In the genomic region with DNA sequence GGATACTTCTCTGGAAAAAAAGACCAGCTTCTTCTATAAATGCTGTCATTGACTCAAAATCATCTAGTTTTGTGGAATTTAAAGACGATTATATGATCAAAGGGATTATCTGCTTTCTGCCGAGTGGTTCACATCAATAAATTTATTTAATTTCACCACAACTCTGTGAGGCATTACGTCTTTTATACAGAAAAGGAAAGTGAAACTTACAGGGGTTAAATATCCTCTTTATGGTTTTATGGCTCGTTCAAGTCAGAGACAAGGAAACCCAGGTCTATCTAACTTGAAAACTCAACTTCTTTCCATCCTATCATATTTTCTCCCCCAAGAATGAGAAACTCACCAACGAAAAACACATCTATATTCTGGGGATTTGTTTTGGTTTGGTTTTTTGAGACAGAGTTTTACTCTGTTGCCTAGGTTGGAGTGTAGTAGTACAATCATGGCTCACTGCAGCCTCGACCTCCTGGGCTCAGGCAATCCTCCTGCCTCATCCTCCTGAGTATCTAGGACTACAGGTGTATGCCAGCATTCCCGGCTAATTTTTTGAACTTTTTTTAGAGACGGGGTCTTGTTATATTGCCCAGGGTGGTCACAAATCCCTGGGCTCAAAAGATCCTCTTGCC, we compare ENCODE assay signal across 8 cellular contexts.
DNase-seq lines count a peak whose midpoint lies in the region; ATAC-seq and TF ChIP-seq lines count a peak whose summit lies in the region.

No MANE protein-coding gene starts in this region.

- no peaks in the 10 kb centered on the region for H3K79me2 ChIP-seq in MM.1S (ENCODE audit: low read length)

- TF ChIP-seq POLR2A in esophagus squamous epithelium (IDR thresholded peaks at IDR 0.05) (no peak), transverse colon (IDR thresholded peaks at IDR 0.05) (no peak)

- 50% methylated on average over 8 of the region's 8 CpGs for WGBS in esophagus squamous epithelium, 2 donors
- 13 to 24% methylated on average over 6 to 8 of the region's 8 CpGs for WGBS in transverse colon (ENCODE audit: low coverage in 1 of 2), 2 donors

- peak; percentile 71 for DNase-seq in MM.1S
- no peak for DNase-seq in esophagus squamous epithelium (lab: John Stamatoyannopoulos, UW)
- DNase-seq in transverse colon, result no peak
- DNase-seq in H7, result no peak
- DNase-seq in stimulated activated CD4-positive, alpha-beta T cell treated with anti-CD3 and anti-CD28 coated beads, Interleukin-2, amount 100 ng/mL, for 48 hours, result no peak
- DNase-seq in OCI-M2 (lab: John Stamatoyannopoulos, UW; ENCODE audit: unreplicated experiment), result no peak

- H3K4me2 ChIP-seq in MM.1S (ENCODE audit: low read depth, low read length), result peak overlapping the region; percentile 67

- H3K9me3 ChIP-seq in MM.1S (replicated peaks; ENCODE audit: insufficient read depth, low read length), result no peaks in the 10 kb centered on the region
- H3K9me3 ChIP-seq in esophagus squamous epithelium, result no peaks in the 10 kb centered on the region
- H3K9me3 ChIP-seq in transverse colon, result no peaks in the 10 kb centered on the region

- peak overlapping the region; percentile 21 for H2AFZ ChIP-seq in MM.1S (ENCODE audit: low read length)

- H3K27ac ChIP-seq in MM.1S (ENCODE audit: low read length) (peak overlapping the region; percentile 1; the same call in 1 of the 2 replicates), esophagus squamous epithelium (no peak overlapping the region), transverse colon (peak overlapping the region in 3 of 4 donors; percentile 15 to 53 (median 49))

- intact Hi-C loops in esophagus squamous epithelium (cut with DNase I), result no loop called here
- intact Hi-C loops in transverse colon (cut with DNase I; ENCODE audit: low total_unique reads), result no loop called here

- no peaks in the 10 kb centered on the region for H3K27me3 ChIP-seq in MM.1S (replicated peaks; ENCODE audit: insufficient read depth, low read length)
- no peaks in the 10 kb centered on the region for H3K27me3 ChIP-seq in esophagus squamous epithelium
- H3K27me3 ChIP-seq in transverse colon, result no peaks in the 10 kb centered on the region
- no peaks in the 10 kb centered on the region; the same call in 1 of the 2 replicates for H3K27me3 ChIP-seq in H7 (ENCODE audit: control insufficient read depth, insufficient read depth, low read length)

- H3K9ac ChIP-seq in MM.1S (ENCODE audit: low read length), result peak overlapping the region; percentile 0; the same call in 1 of the 2 replicates

- in situ Hi-C loops in transverse colon (cut with MboI; ENCODE audit: low pct_ligation_motif_present in 1 of 4, low pct_unique_long_range_greater_than_20kb in 1 of 4, low sequenced_read_pairs in 3 of 4), result no loop called here

- TF ChIP-seq CTCF in MM.1S (IDR thresholded peaks at IDR 0.05; ENCODE audit: low read length) (no peak), esophagus squamous epithelium (IDR thresholded peaks at IDR 0.05) (no peak), transverse colon (IDR thresholded peaks at IDR 0.05) (no peak)

- no peak for TF ChIP-seq EP300 in transverse colon (IDR thresholded peaks at IDR 0.05; ENCODE audit: low read depth)

- no peaks in the 10 kb centered on the region for H4K20me1 ChIP-seq in MM.1S (ENCODE audit: insufficient read depth, low read length)

- ATAC-seq in GM18508 (IDR thresholded peaks at IDR 0.05; ENCODE audit: insufficient read depth, unreplicated experiment), result peak; percentile 88
- ATAC-seq in GM21825 (IDR thresholded peaks at IDR 0.05; ENCODE audit: unreplicated experiment), result peak; percentile 94

- H3K4me3 ChIP-seq in MM.1S (ENCODE audit: low read length) (peak overlapping the region; percentile 52), esophagus squamous epithelium (peak overlapping the region in 3 of 4 donors; percentile 9 to 56 (median 32)), transverse colon (peak overlapping the region in 3 of 4 donors; percentile 10 to 41 (median 15)), H7 (ENCODE audit: insufficient read depth, low read depth, low read length) (no peak overlapping the region)

- no peaks in the 10 kb centered on the region for H3K36me3 ChIP-seq in MM.1S (replicated peaks; ENCODE audit: insufficient read depth, low read length)
- H3K36me3 ChIP-seq in esophagus squamous epithelium, result no peaks in the 10 kb centered on the region
- H3K36me3 ChIP-seq in transverse colon, result no peaks in the 10 kb centered on the region
- no peaks in the 10 kb centered on the region for H3K36me3 ChIP-seq in H7 (replicated peaks; ENCODE audit: control insufficient read depth, insufficient read depth, low read length)

- no peaks in the 10 kb centered on the region for H3F3A ChIP-seq in MM.1S (ENCODE audit: insufficient read depth, low read length)

- H3K4me1 ChIP-seq in MM.1S (ENCODE audit: low read length) (peaks cover 8% of the 10 kb centered on the region; the same call in 1 of the 2 replicates), esophagus squamous epithelium (peaks cover 0 to 10% (median 0%) of the 10 kb centered on the region in 3 donors), transverse colon (peaks cover 0 to 23% (median 13%) of the 10 kb centered on the region in 4 donors)

- H3K9me2 ChIP-seq in MM.1S (replicated peaks; ENCODE audit: insufficient read depth, low read length), result no peaks in the 10 kb centered on the region

Comparison
In these comparisons a context has a peak if more than half of its experiments do, and no peak if none do; other contexts are left out.
1. H3K27ac ChIP-seq: peak in MM.1S (single experiment) and transverse colon (3 of 4); none in esophagus squamous epithelium (0 of 4).